Comparison of ENCODE assay signal across 21 cellular contexts in genomic region chr6:161422710-161423109, GRCh38.
DNase-seq lines count a peak whose midpoint lies in the region; ATAC-seq and TF ChIP-seq lines count a peak whose summit lies in the region.
"Had no signal": no experiment of that assay in that cellular context is flagged by ENCODE, and none has a peak within 500 bp of the region (broad histone marks: within the 10 kb centered on the region; RNA-seq: fewer than 3 reads in every experiment).

No MANE protein-coding gene starts in this region.

- DNase-seq in ELR (ENCODE audit: low read depth) = peak; percentile 67
- peak; percentile 18 for DNase-seq in RWPE1 (ENCODE audit: low spot score)
- DNase-seq in endodermal cell = no peak
- peak; percentile 74 for DNase-seq in renal cortical epithelial cell (ENCODE audit: low read depth)
- DNase-seq in KBM-7 = no peak
- DNase-seq: activated CD4-positive, CD25-positive, alpha-beta regulatory T cell treated with anti-CD3 and anti-CD28 coated beads, Interleukin-2, amount 50 U/mL, for 72 hours; Calu3; cortex of kidney; NCI-H1694; NCI-H774; OCI-M1; stimulated activated CD4-positive, alpha-beta T cell treated with anti-CD3 and anti-CD28 coated beads, Interleukin-4, amount 100 ng/mL, for 4 hours; stimulated activated naive CD8-positive, alpha-beta T cell treated with anti-CD3 and anti-CD28 coated beads, Interleukin-15, amount 100 ng/mL, for 72 hours had no signal

- H3K27me3 Mint-ChIP-seq in endodermal cell (ENCODE audit: insufficient read depth) = no peaks in the 10 kb centered on the region
- H3K27me3 Mint-ChIP-seq: brain, type B pancreatic cell had no signal

- H3K4me1 ChIP-seq in endodermal cell (ENCODE audit: control insufficient read depth, insufficient read depth, low read length) = peaks cover 8% of the 10 kb centered on the region

- H3K9ac ChIP-seq in endodermal cell (ENCODE audit: extremely low read depth, low read length, poor library complexity, severe bottlenecking) = no peak overlapping the region

- ATAC-seq in HG03571 (IDR thresholded peaks at IDR 0.05; ENCODE audit: unreplicated experiment) = no peak
- no peak for ATAC-seq in GM18861 (IDR thresholded peaks at IDR 0.05; ENCODE audit: unreplicated experiment)
- ATAC-seq: stimulated activated naive CD8-positive, alpha-beta T cell treated with anti-CD3 and anti-CD28 coated beads, Interleukin-15, amount 100 ng/mL, for 72 hours had no signal

- H3K36me3 Mint-ChIP-seq in endodermal cell (ENCODE audit: low read depth) = no peaks in the 10 kb centered on the region
- H3K36me3 Mint-ChIP-seq: activated naive CD4-positive, alpha-beta T cell treated with anti-CD3 and anti-CD28 coated beads, Interleukin-2, amount 50 U/mL, for 24 hours; type B pancreatic cell had no signal

- WGBS in endodermal cell (ENCODE audit: insufficient coverage in 1 of 2, insufficient read length in 1 of 2), 2 experiments = 69 to 88% methylated on average over 3 to 6 of the region's 6 CpGs

- in situ Hi-C loops in KBM-7 (cut with MboI; ENCODE audit: low pct_unique_long_range_greater_than_20kb, low sequenced_read_pairs) = loop anchor here (25.0 kb wide), 1 partner anchor 215 kb away; no protein-coding TSS in a partner anchor

- no peak overlapping the region for H3K4me3 Mint-ChIP-seq in endodermal cell
- H3K4me3 Mint-ChIP-seq: activated naive CD4-positive, alpha-beta T cell treated with anti-CD3 and anti-CD28 coated beads, Interleukin-2, amount 50 U/mL, for 24 hours; activated T-helper 1 cell treated with anti-CD3 and anti-CD28 coated beads, Interleukin-12 subunit alpha, Interleukin-12 subunit beta, Interleukin-2, Interleukin-4 antibody, amounts not matched to agents 30 ng/mL and 10 ng/mL and 1 ng/mL, durations not matched to agents 14 hours and 24 hours and 36 hours; brain; stimulated activated naive CD8-positive, alpha-beta T cell treated with anti-CD3 and anti-CD28 coated beads, Interleukin-15, amount 100 ng/mL, for 72 hours; type B pancreatic cell had no signal

- peaks cover 3% of the 10 kb centered on the region for H3K9me3 Mint-ChIP-seq in endodermal cell
- H3K9me3 Mint-ChIP-seq: activated naive CD4-positive, alpha-beta T cell treated with anti-CD3 and anti-CD28 coated beads, Interleukin-2, amount 50 U/mL, for 24 hours; activated T-helper 1 cell treated with anti-CD3 and anti-CD28 coated beads, Interleukin-12 subunit alpha, Interleukin-12 subunit beta, Interleukin-2, Interleukin-4 antibody, amounts not matched to agents 30 ng/mL and 10 ng/mL and 1 ng/mL, durations not matched to agents 14 hours and 24 hours and 36 hours; stimulated activated naive CD8-positive, alpha-beta T cell treated with anti-CD3 and anti-CD28 coated beads, Interleukin-15, amount 100 ng/mL, for 72 hours had no signal

- CTCF ChIA-PET in RWPE1 (lab: Yijun Ruan, JAX) = no interaction called here

- no peaks in the 10 kb centered on the region for H3K27me3 ChIP-seq in endodermal cell (ENCODE audit: control insufficient read depth, insufficient read depth, low read length, poor library complexity, severe bottlenecking)
- H3K27me3 ChIP-seq: hepatocyte had no signal

- H3K27ac ChIP-seq in RWPE1 (no peak overlapping the region), endodermal cell (ENCODE audit: low read depth, low read length) (peak overlapping the region; percentile 36)
- H3K27ac ChIP-seq: hepatocyte, HL-60 had no signal

- H3K4me3 ChIP-seq in endodermal cell (ENCODE audit: low read length) = no peak overlapping the region
- H3K4me3 ChIP-seq: hepatocyte had no signal

- no peak overlapping the region for H3K27ac Mint-ChIP-seq in endodermal cell
- H3K27ac Mint-ChIP-seq: activated naive CD4-positive, alpha-beta T cell treated with anti-CD3 and anti-CD28 coated beads, Interleukin-2, amount 50 U/mL, for 24 hours; activated T-helper 1 cell treated with anti-CD3 and anti-CD28 coated beads, Interleukin-12 subunit alpha, Interleukin-12 subunit beta, Interleukin-2, Interleukin-4 antibody, amounts not matched to agents 30 ng/mL and 10 ng/mL and 1 ng/mL, durations not matched to agents 14 hours and 24 hours and 36 hours; stimulated activated naive CD8-positive, alpha-beta T cell treated with anti-CD3 and anti-CD28 coated beads, Interleukin-15, amount 100 ng/mL, for 72 hours; type B pancreatic cell had no signal

- no peak for TF ChIP-seq CTCF in RWPE1 (conservative IDR thresholded peaks at IDR 0.05; ENCODE audit: low read depth)
- TF ChIP-seq CTCF in endodermal cell (conservative IDR thresholded peaks at IDR 0.05) = no peak

- no peaks in the 10 kb centered on the region for H3K36me3 ChIP-seq in endodermal cell (ENCODE audit: control insufficient read depth, insufficient read depth, low read length)

- H3K9me3 ChIP-seq in endodermal cell (ENCODE audit: control insufficient read depth, low read length) = no peaks in the 10 kb centered on the region

- H3K4me1 Mint-ChIP-seq in endodermal cell = peaks cover 8% of the 10 kb centered on the region
- H3K4me1 Mint-ChIP-seq: activated naive CD4-positive, alpha-beta T cell treated with anti-CD3 and anti-CD28 coated beads, Interleukin-2, amount 50 U/mL, for 24 hours; stimulated activated naive CD8-positive, alpha-beta T cell treated with anti-CD3 and anti-CD28 coated beads, Interleukin-15, amount 100 ng/mL, for 72 hours had no signal

- POLR2A ChIA-PET in RWPE1 (lab: Yijun Ruan, JAX; ENCODE audit: low non-redundant PET) = no interaction called here

Comparison
In these comparisons a context has a peak if more than half of its experiments do, and no peak if none do; other contexts are left out.
1. DNase-seq: peak in ELR (single experiment), RWPE1 (single experiment) and renal cortical epithelial cell (single experiment); none in endodermal cell (single experiment) and KBM-7 (single experiment).